22 cellular contexts compared by ENCODE assay signal in the genomic region with DNA sequence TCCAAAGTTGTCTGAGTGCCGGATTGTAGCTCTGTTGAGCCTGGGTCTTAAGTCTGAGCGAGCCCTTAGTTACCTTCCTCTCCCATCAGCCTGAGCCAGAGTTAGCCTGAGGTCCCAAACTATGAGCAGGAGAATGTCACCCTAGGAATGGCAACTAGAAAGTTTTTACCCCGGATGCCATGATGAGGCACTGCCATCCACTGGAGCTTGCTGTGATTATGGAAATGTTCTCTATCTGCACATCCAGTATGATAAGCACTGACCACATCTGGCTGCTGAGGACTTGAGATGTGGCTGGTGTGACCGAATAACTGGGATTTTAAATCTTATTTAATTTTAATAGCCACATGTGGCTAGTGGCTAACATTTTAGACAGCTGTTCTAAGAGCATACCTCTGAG.
"Had no signal": no experiment of that assay in that cellular context is flagged by ENCODE, and none has a peak within 500 bp of the region (broad histone marks: within the 10 kb centered on the region; RNA-seq: fewer than 3 reads in every experiment).

No MANE protein-coding gene starts in this region.

- DNase-seq: IMR-90, Karpas-422, KG1, NCI-H1048, NCI-H1105, NCI-H1417, NCI-H1436 treated with DMSO at 0.1 percent for 48 hours, NCI-H1694, NCI-H187 treated with DMSO at 0.1 percent for 48 hours, NCI-H2081, NCI-H2107, NCI-H2171, NCI-H226, NCI-H446, NCI-H510A, NCI-H524 treated with DMSO at 0.1 percent for 48 hours, NCI-H69, NCI-H774, SHP77 had no signal

- ATAC-seq: HepG2, SK-N-SH treated with all-trans-retinoic acid at 6 μM for 48 hours had no signal

- H3K27ac ChIP-seq: RWPE1 had no signal
